ENCODE assay signal across 1 cellular context in genomic region chr19:40464059-40465024, GRCh38.
TF ChIP-seq lines count a peak whose summit lies in the region.

No MANE protein-coding gene starts in this region.

TF ChIP-seq in SK-N-SH treated with all-trans-retinoic acid at 6 μM for 48 hours, 23 proteins besides CTCF, POLR2A, EP300 and RAD21 (continued from another document):
- TF ChIP-seq ARNTL (CRISPR knock-in tag; IDR thresholded peaks at IDR 0.05; ENCODE audit: borderline replicate concordance, low read depth) (no peak), TOX (CRISPR knock-in tag; IDR thresholded peaks at IDR 0.05; ENCODE audit: borderline replicate concordance) (no peak), ZNF8 (CRISPR knock-in tag; IDR thresholded peaks at IDR 0.05) (no peak), CREB5 (CRISPR knock-in tag; IDR thresholded peaks at IDR 0.05; ENCODE audit: low read depth) (no peak), ZNF70 (CRISPR knock-in tag; IDR thresholded peaks at IDR 0.05) (no peak)
